1 cellular context compared by ENCODE assay signal in genomic region chr1:154414606-154415005, GRCh38.
TF ChIP-seq lines count a peak whose summit lies in the region.

No MANE protein-coding gene starts in this region.

TF ChIP-seq in H1, 55 proteins besides CTCF, POLR2A, EP300 and RAD21:
- TF ChIP-seq E2F6 (IDR thresholded peaks at IDR 0.05) = no peak
- TF ChIP-seq CREB1 (IDR thresholded peaks at IDR 0.05) = no peak
- no peak for TF ChIP-seq SIX5 (IDR thresholded peaks at IDR 0.05; ENCODE audit: low read depth, low read length)
- no peak for TF ChIP-seq SP2 (IDR thresholded peaks at IDR 0.05; ENCODE audit: low read length)
- TF ChIP-seq ZNF274 (IDR thresholded peaks at IDR 0.05; ENCODE audit: borderline replicate concordance, extremely low read depth, low read length) = no peak
